ENCODE assay signal across 20 cellular contexts in genomic region chr14:79515158-79515557, GRCh38.
A peak's percentile ranks its signal among the peaks of the same experiment; 100 is the strongest.
DNase-seq lines count a peak whose midpoint lies in the region; ATAC-seq, FAIRE-seq and TF ChIP-seq lines count a peak whose summit lies in the region.
"Had no signal": no experiment of that assay in that cellular context is flagged by ENCODE, and none has a peak within 500 bp of the region (broad histone marks: within the 10 kb centered on the region; RNA-seq: fewer than 3 reads in every experiment).

No MANE protein-coding gene starts in this region.

- no peaks in the 10 kb centered on the region for H3K9me3 Mint-ChIP-seq in GM23338
- peaks cover 2% of the 10 kb centered on the region for H3K9me3 Mint-ChIP-seq in activated naive CD4-positive, alpha-beta T cell treated with anti-CD3 and anti-CD28 coated beads for 36 hours
- H3K9me3 Mint-ChIP-seq: dendritic cell treated with granulocyte-macrophage colony-stimulating factor and Interleukin-4, amounts not matched to agents 40 ng/mL and 50 ng/mL, for 4 days had no signal

- no peak overlapping the region for H3K4me3 Mint-ChIP-seq in GM23338
- no peak overlapping the region for H3K4me3 Mint-ChIP-seq in activated naive CD4-positive, alpha-beta T cell treated with anti-CD3 and anti-CD28 coated beads for 36 hours
- H3K4me3 Mint-ChIP-seq: activated CD4-positive, alpha-beta T cell treated with anti-CD3 and anti-CD28 coated beads, Interleukin-2, amount 10 ng/mL, durations not matched to agents 24 days and 14 days; B cell; dendritic cell treated with granulocyte-macrophage colony-stimulating factor and Interleukin-4, amounts not matched to agents 40 ng/mL and 50 ng/mL, for 4 days had no signal

- no peak overlapping the region for H3K9ac ChIP-seq in keratinocyte (ENCODE audit: control insufficient read depth, extremely low read depth, insufficient read depth, low read length)

- H2AFZ ChIP-seq in GM23338 = no peak overlapping the region
- no peak overlapping the region for H2AFZ ChIP-seq in keratinocyte (ENCODE audit: control insufficient read depth, low read length)

- peaks cover 32% of the 10 kb centered on the region for H3K4me1 Mint-ChIP-seq in GM23338
- H3K4me1 Mint-ChIP-seq in activated naive CD4-positive, alpha-beta T cell treated with anti-CD3 and anti-CD28 coated beads for 36 hours (ENCODE audit: low read depth) = no peaks in the 10 kb centered on the region
- H3K4me1 Mint-ChIP-seq: activated CD4-positive, alpha-beta T cell treated with anti-CD3 and anti-CD28 coated beads, Interleukin-2, amount 10 ng/mL, durations not matched to agents 24 days and 14 days; B cell had no signal

- ATAC-seq in GM23338 (no peak; the same call in 2 of the 3 replicates), thoracic aorta (ENCODE audit: insufficient number of reproducible peaks, low FRiP score, low read depth) (peak; percentile 28)
- ATAC-seq: pancreas had no signal

- dilution Hi-C loops in keratinocyte (cut with MboI; ENCODE audit: extremely low pct_ligation_motif_present, low sequenced_read_pairs) = no loop called here

- H3K27me3 Mint-ChIP-seq in GM23338 (ENCODE audit: insufficient read depth, low read depth, poor library complexity) = peaks cover 4% of the 10 kb centered on the region
- no peaks in the 10 kb centered on the region for H3K27me3 Mint-ChIP-seq in activated naive CD4-positive, alpha-beta T cell treated with anti-CD3 and anti-CD28 coated beads for 36 hours (ENCODE audit: low read depth)
- H3K27me3 Mint-ChIP-seq: activated CD4-positive, alpha-beta T cell treated with anti-CD3 and anti-CD28 coated beads, Interleukin-2, amount 10 ng/mL, durations not matched to agents 24 days and 14 days; B cell; dendritic cell treated with granulocyte-macrophage colony-stimulating factor and Interleukin-4, amounts not matched to agents 40 ng/mL and 50 ng/mL, for 4 days had no signal

- FAIRE-seq in keratinocyte (lab: Jason Lieb, UNC) = no peak
- FAIRE-seq: kidney, pancreas had no signal

- no peaks in the 10 kb centered on the region for H3K9me2 ChIP-seq in GM23338 (ENCODE audit: insufficient read depth)

- TF ChIP-seq CTCF in GM23338 (conservative IDR thresholded peaks at IDR 0.05; ENCODE audit: low read depth in 2 of 2) (no peak), adrenal gland (IDR thresholded peaks at IDR 0.05) (no peak), keratinocyte (optimal IDR thresholded peaks at IDR 0.05 in 1 of 3, IDR thresholded peaks at IDR 0.05 in 1 of 3, conservative IDR thresholded peaks at IDR 0.05 in 1 of 3; ENCODE audit: extremely low read depth in 1 of 3, insufficient read depth in 2 of 3, low read length in 3 of 3) (no peak), thoracic aorta (IDR thresholded peaks at IDR 0.05) (no peak)

- intact Hi-C loops in adrenal gland (cut with DNase I) = no loop called here
- intact Hi-C loops in activated naive CD4-positive, alpha-beta T cell treated with anti-CD3 and anti-CD28 coated beads for 36 hours (cut with micrococcal nuclease) = no loop called here

- no peaks in the 10 kb centered on the region for H3K36me3 Mint-ChIP-seq in GM23338 (ENCODE audit: low read depth)
- H3K36me3 Mint-ChIP-seq in activated naive CD4-positive, alpha-beta T cell treated with anti-CD3 and anti-CD28 coated beads for 36 hours (ENCODE audit: low read depth) = no peaks in the 10 kb centered on the region

- H3K36me3 ChIP-seq in GM23338 (ENCODE audit: insufficient read depth) (no peaks in the 10 kb centered on the region), adrenal gland (replicated peaks in 1 of 2) (no peaks in the 10 kb centered on the region), keratinocyte (ENCODE audit: control insufficient read depth in 2 of 2, extremely low read depth in 1 of 2, insufficient read depth in 2 of 2, low read length in 2 of 2) (no peaks in the 10 kb centered on the region), thoracic aorta (no peaks in the 10 kb centered on the region)
- H3K36me3 ChIP-seq: pancreas, tibial nerve had no signal

- CTCF ChIA-PET in activated naive CD4-positive, alpha-beta T cell treated with anti-CD3 and anti-CD28 coated beads for 36 hours (lab: Charles Lee) = interaction anchor here (0.6 kb wide), 1 partner anchor 1726 kb away, joined by 3 read pairs; no protein-coding TSS in a partner anchor

- no peak for TF ChIP-seq POLR2A in adrenal gland (IDR thresholded peaks at IDR 0.05)

- 40 to 46% (median 42%) methylated on average over 3 of the region's 3 CpGs for WGBS in adrenal gland, 4 donors

- peaks cover 9% of the 10 kb centered on the region for H3K4me1 ChIP-seq in GM23338 (ENCODE audit: insufficient read depth)
- no peaks in the 10 kb centered on the region for H3K4me1 ChIP-seq in adrenal gland (replicated peaks in 1 of 2)
- H3K4me1 ChIP-seq in keratinocyte (ENCODE audit: control insufficient read depth, extremely low read depth, insufficient read depth, low read length) = peaks cover 17% of the 10 kb centered on the region
- H3K4me1 ChIP-seq in thoracic aorta (ENCODE audit: control insufficient read depth in 1 of 2, low read depth in 2 of 2) = peaks cover 0 to 3% of the 10 kb centered on the region in 2 donors
- H3K4me1 ChIP-seq: pancreas had no signal

- no peaks in the 10 kb centered on the region for H3F3A ChIP-seq in GM23338 (replicated peaks; ENCODE audit: low read depth)

- no peak overlapping the region for H3K27ac ChIP-seq in GM23338 (ENCODE audit: low read depth)
- H3K27ac ChIP-seq in adrenal gland = no peak overlapping the region
- H3K27ac ChIP-seq in keratinocyte (ENCODE audit: control insufficient read depth, insufficient read depth, low read length) = no peak overlapping the region
- no peak overlapping the region for H3K27ac ChIP-seq in thoracic aorta
- H3K27ac ChIP-seq: pancreas had no signal

- H3K9me3 ChIP-seq in adrenal gland (replicated peaks in 1 of 3) (no peaks in the 10 kb centered on the region), keratinocyte (ENCODE audit: control insufficient read depth, low read depth, low read length) (no peaks in the 10 kb centered on the region), thoracic aorta (no peaks in the 10 kb centered on the region)
- H3K9me3 ChIP-seq: pancreas, tibial nerve had no signal

- H3K27ac Mint-ChIP-seq in GM23338 = 0 out of 2 replicates have a peak overlapping the region, but pooled peaks have one; percentile 20
- no peak overlapping the region for H3K27ac Mint-ChIP-seq in activated naive CD4-positive, alpha-beta T cell treated with anti-CD3 and anti-CD28 coated beads for 36 hours
- H3K27ac Mint-ChIP-seq: activated CD4-positive, alpha-beta T cell treated with anti-CD3 and anti-CD28 coated beads, Interleukin-2, amount 10 ng/mL, durations not matched to agents 24 days and 14 days; activated T-helper 2 cell treated with anti-CD3 and anti-CD28 coated beads, Interferon-gamma antibody, Interleukin-2, Interleukin-4, amounts not matched to agents 10 μg/mL and 5 μg/mL and 100 μg/mL, durations not matched to agents 14 hours and 24 hours and 36 hours; B cell; dendritic cell treated with granulocyte-macrophage colony-stimulating factor and Interleukin-4, amounts not matched to agents 40 ng/mL and 50 ng/mL, for 4 days had no signal

- no peaks in the 10 kb centered on the region for H3K27me3 ChIP-seq in GM23338 (ENCODE audit: insufficient read depth)
- no peaks in the 10 kb centered on the region for H3K27me3 ChIP-seq in adrenal gland
- no peaks in the 10 kb centered on the region for H3K27me3 ChIP-seq in keratinocyte (ENCODE audit: control insufficient read depth, extremely low read depth, insufficient read depth, low read length)
- no peaks in the 10 kb centered on the region for H3K27me3 ChIP-seq in thoracic aorta (replicated peaks; ENCODE audit: insufficient read depth)
- H3K27me3 ChIP-seq: pancreas, tibial nerve had no signal

- H3K4me2 ChIP-seq in GM23338 (no peak overlapping the region), keratinocyte (ENCODE audit: control insufficient read depth, extremely low read depth, insufficient read depth, low read depth, low read length) (peak overlapping the region; percentile 20)

- DNase-seq in GM23338 (ENCODE audit: low spot score) (no peak), adrenal gland (peak in 5 of 7 donors; percentile 12 to 36 (median 23)), keratinocyte (ENCODE audit: low read depth, low spot score) (no peak), thoracic aorta (ENCODE audit: low spot score) (no peak), SIG-M5 (lab: John Stamatoyannopoulos, UW) (no peak), retina (no peak), NCI-H524 (lab: John Stamatoyannopoulos, UW) (no peak)
- DNase-seq in activated naive CD4-positive, alpha-beta T cell treated with anti-CD3 and anti-CD28 coated beads for 36 hours = no peak
- DNase-seq: activated CD4-positive, alpha-beta T cell treated with anti-CD3 and anti-CD28 coated beads, Interleukin-2, amount 10 ng/mL, durations not matched to agents 24 days and 14 days; DND-41; hippocampal formation; kidney; NCI-H1436 treated with DMSO at 0.1 percent for 48 hours; pancreas; SHP77; stimulated activated naive CD4-positive, alpha-beta T cell treated with Interleukin-2 at 50 U/mL for 16 hours had no signal

- H3K79me2 ChIP-seq in GM23338 (replicated peaks; ENCODE audit: insufficient read depth) (no peaks in the 10 kb centered on the region), keratinocyte (ENCODE audit: control insufficient read depth, insufficient read depth, low read length) (no peaks in the 10 kb centered on the region)

- no peak overlapping the region for H3K4me3 ChIP-seq in GM23338
- H3K4me3 ChIP-seq in adrenal gland = no peak overlapping the region
- H3K4me3 ChIP-seq in keratinocyte (ENCODE audit: control insufficient read depth in 2 of 3, extremely low read depth in 1 of 3, insufficient read depth in 2 of 3, low read depth in 1 of 3, low read length in 3 of 3) = no peak overlapping the region
- no peak overlapping the region for H3K4me3 ChIP-seq in thoracic aorta
- H3K4me3 ChIP-seq: pancreas, tibial nerve had no signal

- H4K20me1 ChIP-seq in GM23338 (replicated peaks; ENCODE audit: insufficient read depth) (no peaks in the 10 kb centered on the region), keratinocyte (ENCODE audit: control insufficient read depth, extremely low read depth, insufficient read depth, low read length) (no peaks in the 10 kb centered on the region)

- H3K9me1 ChIP-seq in keratinocyte (ENCODE audit: control insufficient read depth, extremely low read depth, insufficient read depth, low read length) = no peaks in the 10 kb centered on the region

TF ChIP-seq in GM23338, 12 proteins besides CTCF, POLR2A, EP300 and RAD21 (continues in another document):
- no peak for TF ChIP-seq POLR2AphosphoS5 (IDR thresholded peaks at IDR 0.05; ENCODE audit: low read depth)
- no peak for TF ChIP-seq EZH2 (IDR thresholded peaks at IDR 0.05; ENCODE audit: low read depth, unreplicated experiment)
- TF ChIP-seq STAT1 (IDR thresholded peaks at IDR 0.05; ENCODE audit: unreplicated experiment) = no peak
- TF ChIP-seq CREB1 (CRISPR knock-in tag; IDR thresholded peaks at IDR 0.05; ENCODE audit: low read depth) = no peak

Comparison
In these comparisons a context has a peak if more than half of its experiments do, and no peak if none do; other contexts are left out.
1. DNase-seq: peak in adrenal gland (5 of 7); none in GM23338 (single experiment), keratinocyte (single experiment), thoracic aorta (single experiment), SIG-M5 (single experiment), activated naive CD4-positive, alpha-beta T cell treated with anti-CD3 and anti-CD28 coated beads for 36 hours (single experiment), retina (single experiment) and NCI-H524 (0 of 2).